8 cellular contexts compared by ENCODE assay signal in genomic region chr3:23805881-23806321, GRCh38. TPM values are rescaled to one million over a fixed set of nuclear protein-coding genes. Genes with fewer than 3 reads are reported as not detected.
A peak's percentile ranks its signal among the peaks of the same experiment; 100 is the strongest.
DNase-seq lines count a peak whose midpoint lies in the region; ATAC-seq lines count a peak whose summit lies in the region.

UBE2E1 (plus strand) TSS chr3:23805955; CDS start chr3:23807270, 1,315 bp downstream.

- intact Hi-C loops in activated CD4-positive, alpha-beta T cell treated with anti-CD3 and anti-CD28 coated beads for 36 hours (cut with DNase I, micrococcal nuclease) = loop anchor here (5.0 to 10.0 kb wide), 3 partner anchors 349 to 604 kb away; partner anchors contain the start of gene UBE2E2 (in 2 of the 2)
- intact Hi-C loops in left colon (cut with DNase I, micrococcal nuclease) = no loop called here

- POLR2A ChIA-PET in activated CD4-positive, alpha-beta T cell treated with anti-CD3 and anti-CD28 coated beads for 36 hours (lab: Charles Lee) = no interaction called here

- H3K27me3 Mint-ChIP-seq in activated CD4-positive, alpha-beta T cell treated with anti-CD3 and anti-CD28 coated beads for 36 hours = peaks cover 8% of the 10 kb centered on the region

- peak; percentile 9 for DNase-seq in NCI-H1436 (lab: John Stamatoyannopoulos, UW)
- DNase-seq in NCI-H1436 treated with DMSO at 0.1 percent for 48 hours (lab: John Stamatoyannopoulos, UW) = no peak
- DNase-seq in NCI-H146 (lab: John Stamatoyannopoulos, UW) = peak; percentile 66
- DNase-seq in activated CD4-positive, alpha-beta T cell treated with anti-CD3 and anti-CD28 coated beads for 36 hours = peak; percentile 77
- peak; percentile 81 to 83 for DNase-seq in left colon
- peak; percentile 60 for DNase-seq in stimulated activated CD4-positive, alpha-beta T cell treated with anti-CD3 and anti-CD28 coated beads, Interleukin-2, amount 100 ng/mL, for 4 hours (ENCODE audit: low read depth)

- H3K36me3 Mint-ChIP-seq in activated CD4-positive, alpha-beta T cell treated with anti-CD3 and anti-CD28 coated beads for 36 hours (ENCODE audit: low read depth) = peaks cover 17% of the 10 kb centered on the region

- ATAC-seq in HG02610 (IDR thresholded peaks at IDR 0.05; ENCODE audit: unreplicated experiment) = peak; percentile 64
- peak; percentile 69 for ATAC-seq in activated CD4-positive, alpha-beta T cell treated with anti-CD3 and anti-CD28 coated beads for 36 hours
- ATAC-seq in left colon = peak; percentile 68

- H3K4me1 Mint-ChIP-seq in activated CD4-positive, alpha-beta T cell treated with anti-CD3 and anti-CD28 coated beads for 36 hours = peaks cover 37% of the 10 kb centered on the region

- H3K27ac ChIP-seq in cingulate gyrus (ENCODE audit: low read depth, low read length) = peak within 1 kb of the TSS; percentile 72

- CTCF ChIA-PET in activated CD4-positive, alpha-beta T cell treated with anti-CD3 and anti-CD28 coated beads for 36 hours (lab: Charles Lee) = no interaction called here

- peak within 1 kb of the TSS; percentile 89 for H3K27ac Mint-ChIP-seq in activated CD4-positive, alpha-beta T cell treated with anti-CD3 and anti-CD28 coated beads for 36 hours

- no peaks in the 10 kb centered on the region for H3K9me3 Mint-ChIP-seq in activated CD4-positive, alpha-beta T cell treated with anti-CD3 and anti-CD28 coated beads for 36 hours (ENCODE audit: low read depth)

- peak within 1 kb of the TSS; percentile 91 for H3K4me3 Mint-ChIP-seq in activated CD4-positive, alpha-beta T cell treated with anti-CD3 and anti-CD28 coated beads for 36 hours

RNA-seq across cellular contexts. Expression of gene UBE2E1, which starts in this region (rescaled TPM):
- total RNA-seq in activated CD4-positive, alpha-beta T cell treated with anti-CD3 and anti-CD28 coated beads for 36 hours = 10 to 100 TPM; 86.3 to 93.8 TPM
- 10 to 100 TPM; 65.6 to 96.3 TPM for total RNA-seq in left colon

Comparison
In these comparisons a context has a peak if more than half of its experiments do, and no peak if none do; other contexts are left out.
1. intact Hi-C loops: an anchor here in activated CD4-positive, alpha-beta T cell treated with anti-CD3 and anti-CD28 coated beads for 36 hours (5.0 to 10.0 kb wide); none called in left colon.